Comparison of ENCODE assay signal across 1 cellular context in genomic region chr10:99732033-99732912, GRCh38.
TF ChIP-seq lines count a peak whose summit lies in the region.

TSS of gene COX15 (minus strand) at chr10:99732127. CDS start at chr10:99732049, 78 bp downstream.
TSS of gene CUTC (plus strand) at chr10:99732234. CDS start at chr10:99732349, 115 bp downstream.

TF ChIP-seq in SK-N-SH treated with all-trans-retinoic acid at 6 μM for 48 hours, 23 proteins besides CTCF, POLR2A, EP300 and RAD21 (continued from another document):
- peak; percentile 55; the same call in 1 of the 2 replicates for TF ChIP-seq TSHZ2 (CRISPR knock-in tag; IDR thresholded peaks at IDR 0.05)
